ENCODE assay signal across 19 cellular contexts in genomic region chr1:24373044-24373443, GRCh38. TPM values are rescaled to one million over a fixed set of nuclear protein-coding genes. Genes with fewer than 3 reads are reported as not detected.
A peak's percentile ranks its signal among the peaks of the same experiment; 100 is the strongest.
DNase-seq lines count a peak whose midpoint lies in the region; ATAC-seq and TF ChIP-seq lines count a peak whose summit lies in the region.
"Had no signal": no experiment of that assay in that cellular context is flagged by ENCODE, and none has a peak within 500 bp of the region (broad histone marks: within the 10 kb centered on the region; RNA-seq: fewer than 3 reads in every experiment).

No MANE protein-coding gene starts in this region.

- intact Hi-C loops in activated CD8-positive, alpha-beta T cell treated with anti-CD3 and anti-CD28 coated beads for 36 hours (cut with micrococcal nuclease) = no loop called here

- ATAC-seq in GM19452 (IDR thresholded peaks at IDR 0.05; ENCODE audit: unreplicated experiment) = peak; percentile 48
- no peak for ATAC-seq in activated CD8-positive, alpha-beta T cell treated with anti-CD3 and anti-CD28 coated beads for 36 hours
- ATAC-seq: heart right ventricle; left colon; naive thymus-derived CD8-positive, alpha-beta T cell; right lobe of liver had no signal

- no peaks in the 10 kb centered on the region for H3K9me3 Mint-ChIP-seq in activated CD8-positive, alpha-beta T cell treated with anti-CD3 and anti-CD28 coated beads for 36 hours
- H3K9me3 Mint-ChIP-seq: activated naive CD4-positive, alpha-beta T cell treated with anti-CD3 and anti-CD28 coated beads, Interleukin-2, amount 50 U/mL, for 24 hours; naive thymus-derived CD8-positive, alpha-beta T cell had no signal

- H3K4me3 ChIP-seq in skin epidermis = no peak overlapping the region
- H3K4me3 ChIP-seq: cardiac muscle cell, heart right ventricle, right lobe of liver had no signal

- H3K27ac Mint-ChIP-seq in activated CD8-positive, alpha-beta T cell treated with anti-CD3 and anti-CD28 coated beads for 36 hours = no peak overlapping the region
- H3K27ac Mint-ChIP-seq: activated naive CD4-positive, alpha-beta T cell treated with anti-CD3 and anti-CD28 coated beads, Interleukin-2, amount 50 U/mL, for 24 hours; naive thymus-derived CD8-positive, alpha-beta T cell had no signal

- H3K4me3 Mint-ChIP-seq in activated CD8-positive, alpha-beta T cell treated with anti-CD3 and anti-CD28 coated beads for 36 hours = no peak overlapping the region
- H3K4me3 Mint-ChIP-seq: activated naive CD4-positive, alpha-beta T cell treated with anti-CD3 and anti-CD28 coated beads, Interleukin-2, amount 50 U/mL, for 24 hours; naive thymus-derived CD8-positive, alpha-beta T cell had no signal

- H3K27me3 Mint-ChIP-seq in activated CD8-positive, alpha-beta T cell treated with anti-CD3 and anti-CD28 coated beads for 36 hours = no peaks in the 10 kb centered on the region
- H3K27me3 Mint-ChIP-seq: activated naive CD4-positive, alpha-beta T cell treated with anti-CD3 and anti-CD28 coated beads, Interleukin-2, amount 50 U/mL, for 24 hours; naive thymus-derived CD8-positive, alpha-beta T cell had no signal

- H3K36me3 Mint-ChIP-seq in activated CD8-positive, alpha-beta T cell treated with anti-CD3 and anti-CD28 coated beads for 36 hours (ENCODE audit: low read depth) = no peaks in the 10 kb centered on the region

- H3K4me1 Mint-ChIP-seq in activated CD8-positive, alpha-beta T cell treated with anti-CD3 and anti-CD28 coated beads for 36 hours (ENCODE audit: low read depth) = no peaks in the 10 kb centered on the region
- H3K4me1 Mint-ChIP-seq: activated naive CD4-positive, alpha-beta T cell treated with anti-CD3 and anti-CD28 coated beads, Interleukin-2, amount 50 U/mL, for 24 hours had no signal

- DNase-seq in DMS153 (lab: John Stamatoyannopoulos, UW) (peak; percentile 23), DMS153 treated with DMSO at 0.1 percent for 48 hours (lab: John Stamatoyannopoulos, UW; ENCODE audit: unreplicated experiment) (no peak), RWPE1 (ENCODE audit: low spot score) (no peak), islet precursor cell (no peak)
- DNase-seq in stimulated activated CD4-positive, alpha-beta T cell treated with anti-CD3 and anti-CD28 coated beads, Interleukin-15, amount 100 ng/mL, for 24 hours = no peak
- no peak for DNase-seq in activated CD8-positive, alpha-beta T cell treated with anti-CD3 and anti-CD28 coated beads for 36 hours
- DNase-seq: HCEC 1CT, heart right ventricle, left colon, NCI-H1105 treated with DMSO at 0.1 percent for 48 hours, RPMI8226 had no signal

- POLR2A ChIA-PET in RWPE1 (lab: Yijun Ruan, JAX; ENCODE audit: low non-redundant PET) = no interaction called here
- POLR2A ChIA-PET in activated CD8-positive, alpha-beta T cell treated with anti-CD3 and anti-CD28 coated beads for 36 hours (lab: Charles Lee) = no interaction called here

- CTCF ChIA-PET in RWPE1 (lab: Yijun Ruan, JAX) = interaction anchor here (0.7 kb wide), 1 partner anchor 49 kb away, joined by 3 read pairs; no protein-coding TSS in a partner anchor
- CTCF ChIA-PET in activated CD8-positive, alpha-beta T cell treated with anti-CD3 and anti-CD28 coated beads for 36 hours (lab: Charles Lee) = interaction anchor here (1.0 to 4.7 kb wide), 2 partner anchors 11 to 18 kb away, joined by 3 to 29 read pairs; no protein-coding TSS in a partner anchor

- H3K27ac ChIP-seq in RWPE1 (peak overlapping the region; percentile 93), skin epidermis (peak overlapping the region in 15 of 21 experiments; percentile 13 to 74 (median 33))
- H3K27ac ChIP-seq: 22Rv1, heart right ventricle, right lobe of liver had no signal

- no peak for TF ChIP-seq CTCF in RWPE1 (conservative IDR thresholded peaks at IDR 0.05; ENCODE audit: low read depth)
- TF ChIP-seq CTCF in activated CD8-positive, alpha-beta T cell treated with anti-CD3 and anti-CD28 coated beads for 36 hours (IDR thresholded peaks at IDR 0.05) = no peak

RNA-seq across cellular contexts. Expression of gene STPG1, which starts 40.5 kb away (rescaled TPM):
- total RNA-seq in activated CD8-positive, alpha-beta T cell treated with anti-CD3 and anti-CD28 coated beads for 36 hours = 1 to 10 TPM; 5.6 to 6.3 TPM

RNA-seq across cellular contexts. Expression of gene NIPAL3, which starts 42.6 kb away (rescaled TPM):
- 10 to 100 TPM; 33.2 to 33.3 TPM for total RNA-seq in activated CD8-positive, alpha-beta T cell treated with anti-CD3 and anti-CD28 coated beads for 36 hours

RNA-seq across cellular contexts. Expression of gene GRHL3, which starts 53.9 kb away (rescaled TPM):
- total RNA-seq in activated CD8-positive, alpha-beta T cell treated with anti-CD3 and anti-CD28 coated beads for 36 hours = not detected
- total RNA-seq: heart right ventricle; naive thymus-derived CD8-positive, alpha-beta T cell; T-helper 2 cell treated with Interferon-gamma antibody and Interleukin-4, amounts not matched to agents 100 ng/mL and 5 ng/mL, for 36 hours had no signal
